ENCODE assay signal across 11 cellular contexts in the genomic region with DNA sequence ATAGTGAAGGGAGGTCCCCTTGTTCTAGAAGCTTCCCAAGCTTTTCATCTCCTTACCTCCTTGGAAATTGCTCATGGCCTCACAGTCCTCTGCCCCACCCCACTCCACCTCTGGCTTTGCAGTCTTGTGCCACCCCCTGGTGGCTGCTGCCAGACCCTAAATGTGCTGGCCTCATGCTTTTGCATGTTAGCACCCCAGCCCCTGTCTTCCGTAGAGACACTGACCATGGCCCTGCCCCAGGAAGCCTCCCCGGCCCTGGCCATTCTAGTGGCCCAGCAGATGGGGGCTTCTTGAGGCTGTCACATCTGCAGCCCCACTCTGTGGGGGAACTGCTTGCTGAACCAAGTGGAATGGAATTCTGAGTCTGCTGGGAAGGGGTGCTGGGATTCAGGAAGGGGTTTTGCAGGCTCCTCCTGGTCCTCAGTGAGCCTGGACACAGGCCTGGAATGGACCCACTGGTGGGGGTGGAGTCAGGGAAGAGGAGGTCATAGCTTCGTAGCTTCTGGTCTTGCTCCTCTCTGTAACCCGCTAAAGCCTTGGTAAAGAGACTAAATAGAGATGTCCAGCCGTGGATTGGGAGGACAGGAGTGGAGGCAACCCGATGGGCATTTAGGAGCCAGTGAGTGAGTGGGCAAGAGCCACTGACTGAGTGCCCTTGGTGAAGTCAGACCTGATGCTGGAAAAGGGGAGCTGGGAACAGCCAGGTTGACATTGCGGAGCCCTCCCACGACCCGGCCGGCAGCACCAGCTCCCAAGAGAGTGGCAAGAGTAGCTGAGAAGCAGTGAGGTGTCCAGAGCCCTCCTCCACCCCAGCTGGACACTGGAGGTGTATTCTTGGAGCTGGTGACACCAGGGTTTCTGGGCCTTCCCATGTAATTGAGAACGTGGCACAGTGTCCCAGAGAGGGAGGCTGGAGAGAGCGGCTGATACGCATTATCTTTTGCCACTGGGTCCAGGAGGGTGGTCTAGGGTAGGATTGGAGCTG. TPM values are rescaled to one million over a fixed set of nuclear protein-coding genes. Genes with fewer than 3 reads are reported as not detected.
DNase-seq lines count a peak whose midpoint lies in the region; ATAC-seq, FAIRE-seq and TF ChIP-seq lines count a peak whose summit lies in the region.
"Had no signal": no experiment of that assay in that cellular context is flagged by ENCODE, and none has a peak within 500 bp of the region (broad histone marks: within the 10 kb centered on the region; RNA-seq: fewer than 3 reads in every experiment).

No MANE protein-coding gene starts in this region.

- POLR2A ChIA-PET in AG04450 (lab: Yijun Ruan, JAX) = no interaction called here

- FAIRE-seq in HTR-8/SVneo (lab: Jason Lieb, UNC) = no peak
- FAIRE-seq: G401.6 had no signal

- H3K4me2 ChIP-seq in OCI-LY1 (ENCODE audit: low read length) = no peak overlapping the region

- H4K20me1 ChIP-seq in OCI-LY1 (ENCODE audit: insufficient read depth, low read length) = no peaks in the 10 kb centered on the region

- DNase-seq in AG04450 (ENCODE audit: low read depth, low spot score) = no peak
- DNase-seq in ELR (ENCODE audit: low read depth) = peak; percentile 40
- DNase-seq in fibroblast of the aortic adventitia (ENCODE audit: low read depth) = no peak
- no peak for DNase-seq in HTR-8/SVneo (ENCODE audit: insufficient read length, low spot score)
- DNase-seq in tibial nerve (ENCODE audit: low spot score in 2 of 2) = no peak
- DNase-seq in NCI-H1694 treated with DMSO at 0.1 percent for 48 hours (lab: John Stamatoyannopoulos, UW) = no peak
- DNase-seq: NCI-H2107 had no signal

- H3K79me2 ChIP-seq in OCI-LY1 (ENCODE audit: insufficient read depth, low read length) = no peaks in the 10 kb centered on the region

- TF ChIP-seq POLR2A in tibial nerve (IDR thresholded peaks at IDR 0.05) = no peak

- no peak for ATAC-seq in HG02973 (IDR thresholded peaks at IDR 0.05; ENCODE audit: unreplicated experiment)

- H3K9me2 ChIP-seq in OCI-LY1 (ENCODE audit: low read depth, low read length) = no peaks in the 10 kb centered on the region

- no peak for TF ChIP-seq EP300 in tibial nerve (IDR thresholded peaks at IDR 0.05)

- H3K27ac ChIP-seq in AG04450 (ENCODE audit: low read depth, low read length) = no peak overlapping the region
- no peak overlapping the region for H3K27ac ChIP-seq in OCI-LY1 (ENCODE audit: low read depth, low read length, poor library complexity, severe bottlenecking)
- no peak overlapping the region for H3K27ac ChIP-seq in tibial nerve
- H3K27ac ChIP-seq: neutrophil had no signal

- H2AFZ ChIP-seq in OCI-LY1 (ENCODE audit: low read length) = no peak overlapping the region

- 65 to 84% methylated on average over 13 of the region's 13 CpGs for WGBS in tibial nerve, 2 donors

- H3K4me1 ChIP-seq in OCI-LY1 (ENCODE audit: insufficient read depth, low read length, severe bottlenecking) (no peaks in the 10 kb centered on the region), tibial nerve (no peaks in the 10 kb centered on the region)

- peaks cover 3% of the 10 kb centered on the region for H3K27me3 ChIP-seq in AG04450 (ENCODE audit: control insufficient read depth, insufficient read depth, low read length)
- H3K27me3 ChIP-seq in OCI-LY1 (ENCODE audit: insufficient read depth, low read length) = no peaks in the 10 kb centered on the region
- H3K27me3 ChIP-seq in tibial nerve = no peaks in the 10 kb centered on the region

- H3F3A ChIP-seq in OCI-LY1 (ENCODE audit: insufficient read depth, low read length) = no peaks in the 10 kb centered on the region

- H3K9me3 ChIP-seq in AG04450 (ENCODE audit: control insufficient read depth, insufficient read depth, low read length) (no peaks in the 10 kb centered on the region; the same call in 1 of the 2 replicates), OCI-LY1 (ENCODE audit: low read length) (no peaks in the 10 kb centered on the region), tibial nerve (no peaks in the 10 kb centered on the region)
- H3K9me3 ChIP-seq: neutrophil had no signal

- H3K4me3 ChIP-seq in AG04450 (ENCODE audit: low read depth, low read length) (no peak overlapping the region), OCI-LY1 (ENCODE audit: low read depth, low read length, poor library complexity, severe bottlenecking) (no peak overlapping the region), fibroblast of the aortic adventitia (ENCODE audit: low read depth, low read length) (no peak overlapping the region), tibial nerve (no peak overlapping the region)

- CTCF ChIA-PET in AG04450 (lab: Charles Lee) = interaction anchor here (2.2 kb wide), 1 partner anchor 82 kb away, joined by 6 read pairs; no protein-coding TSS in a partner anchor

- H3K36me3 ChIP-seq in OCI-LY1 (ENCODE audit: insufficient read depth, low read length) = no peaks in the 10 kb centered on the region
- H3K36me3 ChIP-seq in tibial nerve = no peaks in the 10 kb centered on the region
- H3K36me3 ChIP-seq: neutrophil had no signal

- 0 out of 2 replicates have a peak, but pooled peaks have one; percentile 1 for TF ChIP-seq CTCF in AG04450 (IDR thresholded peaks at IDR 0.05; ENCODE audit: low read depth, low read length)
- TF ChIP-seq CTCF in OCI-LY1 (IDR thresholded peaks at IDR 0.05; ENCODE audit: low read length) = peak; percentile 52; the same call in 1 of the 2 replicates
- peak; percentile 0 for TF ChIP-seq CTCF in fibroblast of the aortic adventitia (IDR thresholded peaks at IDR 0.05; ENCODE audit: insufficient read depth, low read length)
- TF ChIP-seq CTCF in tibial nerve (IDR thresholded peaks at IDR 0.05) = no peak

- no peak overlapping the region for H3K9ac ChIP-seq in OCI-LY1 (ENCODE audit: low read length)

RNA-seq across cellular contexts. Expression of a gene that starts 20.9 kb away (rescaled TPM):
- polyA plus RNA-seq in AG04450 (2011; rRNA removed) = not detected in 2 replicates
- not detected in 2 replicates for polyA minus RNA-seq in AG04450 (2011; rRNA and poly(A)+ RNA removed)
- not detected in 2 replicates for total RNA-seq in fibroblast of the aortic adventitia (ENCODE audit: low replicate concordance)
- 100 to 1,000 TPM in 3 of 4 donors, 10 to 100 TPM in 1; 31.6 to 117 (median 112) TPM for total RNA-seq in tibial nerve

Comparison
In these comparisons a context has a peak if more than half of its experiments do, and no peak if none do; other contexts are left out.
1. CTCF ChIP-seq: peak in AG04450 (single experiment), OCI-LY1 (single experiment) and fibroblast of the aortic adventitia (single experiment); none in tibial nerve (0 of 5).
2. RNA of a gene that starts 20.9 kb away (total RNA-seq): 31.6 to 117 TPM in tibial nerve; not detected in fibroblast of the aortic adventitia; every median in the first group is over 10 times any median in the second.